In genomic region chr10:70404036-70404905, GRCh38 we compare ENCODE assay signal across 8 cellular contexts. TPM values are rescaled to one million over a fixed set of nuclear protein-coding genes. Genes with fewer than 3 reads are reported as not detected.
DNase-seq lines count a peak whose midpoint lies in the region; ATAC-seq and TF ChIP-seq lines count a peak whose summit lies in the region.

EIF4EBP2 (plus strand) TSS chr10:70404145; CDS start chr10:70404402, 257 bp downstream.

- peak; percentile 87 for ATAC-seq in GM19397 (IDR thresholded peaks at IDR 0.05; ENCODE audit: unreplicated experiment)
- ATAC-seq in HG03571 (IDR thresholded peaks at IDR 0.05; ENCODE audit: unreplicated experiment): peak; percentile 69

- intact Hi-C loops in CD14-positive monocyte (cut with micrococcal nuclease): loop anchor here in 1 of 2 donors (10.0 kb wide), 1 partner anchor 259 kb away; the partner anchor contains the start of gene TYSND1
- intact Hi-C loops in activated CD4-positive, alpha-beta memory T cell treated with anti-CD3 and anti-CD28 coated beads for 36 hours (cut with micrococcal nuclease): loop anchor here (1.0 to 5.0 kb wide), 2 partner anchors 22 to 73 kb away; partner anchors contain the start of genes LRRC20 and PALD1

- POLR2A ChIA-PET in activated CD4-positive, alpha-beta memory T cell treated with anti-CD3 and anti-CD28 coated beads for 36 hours (lab: Charles Lee): interaction anchor here (0.7 to 2.8 kb wide), 10 partner anchors 8 to 258 kb away, joined by 3 to 17 read pairs (median 4); partner anchors contain the start of genes LRRC20 and TYSND1

- no peaks in the 10 kb centered on the region for H3K9me3 Mint-ChIP-seq in CD14-positive monocyte
- H3K9me3 Mint-ChIP-seq in activated CD4-positive, alpha-beta memory T cell treated with anti-CD3 and anti-CD28 coated beads for 36 hours: no peaks in the 10 kb centered on the region

- H3K27me3 ChIP-seq in liver (ENCODE audit: control insufficient read depth in 4 of 4, insufficient read depth in 4 of 4, low read length in 3 of 4): no peaks in the 10 kb centered on the region

- H3K9ac ChIP-seq in liver (ENCODE audit: low read depth in 1 of 2, low read length in 2 of 2): peak within 1 kb of the TSS; percentile 90 to 95

- WGBS in liver: under 1% methylated on average over 110 of the region's 110 CpGs

- peak in 1 of 2 donors; percentile 13 for TF ChIP-seq RAD21 in liver (IDR thresholded peaks at IDR 0.05)

- no peaks in the 10 kb centered on the region for H3K9me3 ChIP-seq in liver (ENCODE audit: control insufficient read depth in 4 of 4, low read length in 3 of 4)

- CTCF ChIA-PET in activated CD4-positive, alpha-beta memory T cell treated with anti-CD3 and anti-CD28 coated beads for 36 hours (lab: Charles Lee): interaction anchor here (0.7 to 6.1 kb wide), 20 partner anchors 8 to 354 kb away, joined by 3 to 49 read pairs (median 3); partner anchors contain the start of gene TYSND1

- H3K36me3 ChIP-seq in liver (ENCODE audit: control insufficient read depth in 4 of 4, insufficient read depth in 3 of 4, low read depth in 1 of 4, low read length in 3 of 4): no peaks in the 10 kb centered on the region

- peak within 1 kb of the TSS; percentile 95 to 99 (median 97) for H3K27ac Mint-ChIP-seq in CD14-positive monocyte
- H3K27ac Mint-ChIP-seq in activated CD4-positive, alpha-beta memory T cell treated with anti-CD3 and anti-CD28 coated beads for 36 hours: peak within 1 kb of the TSS; percentile 91

- H3K27me3 Mint-ChIP-seq in CD14-positive monocyte (ENCODE audit: low read depth in 3 of 3): peaks cover 0 to 1% (median 0%) of the 10 kb centered on the region in 3 donors
- no peaks in the 10 kb centered on the region for H3K27me3 Mint-ChIP-seq in activated CD4-positive, alpha-beta memory T cell treated with anti-CD3 and anti-CD28 coated beads for 36 hours

- H3K36me3 Mint-ChIP-seq in CD14-positive monocyte: peaks cover 2 to 11% of the 10 kb centered on the region in 2 donors
- H3K36me3 Mint-ChIP-seq in activated CD4-positive, alpha-beta memory T cell treated with anti-CD3 and anti-CD28 coated beads for 36 hours: peaks cover 14% of the 10 kb centered on the region

- peak within 1 kb of the TSS; percentile 88 to 99 for H3K27ac ChIP-seq in liver (ENCODE audit: low read depth in 1 of 2, low read length in 2 of 2)

- peaks cover 38% of the 10 kb centered on the region for H3K4me1 Mint-ChIP-seq in CD14-positive monocyte
- peaks cover 38% of the 10 kb centered on the region for H3K4me1 Mint-ChIP-seq in activated CD4-positive, alpha-beta memory T cell treated with anti-CD3 and anti-CD28 coated beads for 36 hours (ENCODE audit: low read depth)

- H3K4me3 ChIP-seq in liver (ENCODE audit: low read depth in 1 of 3, low read length in 3 of 3): peak within 1 kb of the TSS; percentile 78 to 95 (median 79)

- DNase-seq in CD14-positive monocyte (ENCODE audit: low spot score): peak; percentile 96
- DNase-seq in NCI-H82 (lab: John Stamatoyannopoulos, UW): peak; percentile 95
- peak; percentile 100 for DNase-seq in activated CD4-positive, alpha-beta memory T cell treated with anti-CD3 and anti-CD28 coated beads for 36 hours
- DNase-seq in dermis microvascular lymphatic vessel endothelial cell (ENCODE audit: low read depth in 2 of 2): peak; percentile 80 to 96
- peak; percentile 99 for DNase-seq in stimulated activated CD4-positive, alpha-beta T cell treated with anti-CD3 and anti-CD28 coated beads, Interleukin-4, amount 100 ng/mL, for 24 hours

- no peak for TF ChIP-seq CTCF in CD14-positive monocyte (IDR thresholded peaks at IDR 0.05)
- TF ChIP-seq CTCF in liver (IDR thresholded peaks at IDR 0.05; ENCODE audit: low read depth, low read length, missing input control): no peak

- peak within 1 kb of the TSS; percentile 95 to 99 for H3K4me3 Mint-ChIP-seq in CD14-positive monocyte
- peak within 1 kb of the TSS; percentile 95 for H3K4me3 Mint-ChIP-seq in activated CD4-positive, alpha-beta memory T cell treated with anti-CD3 and anti-CD28 coated beads for 36 hours

- peaks cover 6 to 27% (median 19%) of the 10 kb centered on the region in 4 donors for H3K4me1 ChIP-seq in liver (ENCODE audit: control insufficient read depth in 4 of 4, insufficient read depth in 4 of 4, low read length in 3 of 4)

TF ChIP-seq in liver, 16 proteins besides CTCF, POLR2A, EP300 and RAD21:
- TF ChIP-seq REST (IDR thresholded peaks at IDR 0.05): peak; percentile 80
- TF ChIP-seq FOXA1 (IDR thresholded peaks at IDR 0.05): no peak
- no peak for TF ChIP-seq NR2F2 (IDR thresholded peaks at IDR 0.05)
- TF ChIP-seq YY1 (IDR thresholded peaks at IDR 0.05): peak; percentile 47
- peak; percentile 59 for TF ChIP-seq TAF1 (conservative IDR thresholded peaks at IDR 0.05)
- TF ChIP-seq HNF4A (conservative IDR thresholded peaks at IDR 0.05): no peak
- no peak for TF ChIP-seq SP1 (IDR thresholded peaks at IDR 0.05)
- TF ChIP-seq EGR1 (IDR thresholded peaks at IDR 0.05; ENCODE audit: low read depth in 2 of 2): no peak
- TF ChIP-seq GABPA (IDR thresholded peaks at IDR 0.05 in 1 of 2, conservative IDR thresholded peaks at IDR 0.05 in 1 of 2): peak; percentile 75 to 92

RNA-seq across cellular contexts. Expression of gene EIF4EBP2, which starts in this region (rescaled TPM):
- 10 to 100 TPM; 73.4 to 93.8 TPM for polyA plus RNA-seq in CD14-positive monocyte
- 10 to 100 TPM; 27.1 to 27.5 TPM for total RNA-seq in activated CD4-positive, alpha-beta memory T cell treated with anti-CD3 and anti-CD28 coated beads for 36 hours
- 21.8 and 27.8 TPM in 2 replicates for total RNA-seq in dermis microvascular lymphatic vessel endothelial cell
- 10 to 100 TPM; 38.3 to 70.0 TPM for total RNA-seq in liver
- 10 to 100 TPM; 25.7 to 27.7 TPM for polyA plus RNA-seq in liver

Comparison
In these comparisons a context has a peak if more than half of its experiments do, and no peak if none do; other contexts are left out.
1. Peak in every context shown above with its lines: DNase-seq, ATAC-seq, H3K4me3 ChIP-seq and H3K27ac ChIP-seq.